8 cellular contexts compared by ENCODE assay signal in genomic region chr7:134986363-134987231, GRCh38. TPM values are rescaled to one million over a fixed set of nuclear protein-coding genes. Genes with fewer than 3 reads are reported as not detected.
DNase-seq lines count a peak whose midpoint lies in the region; FAIRE-seq lines count a peak whose summit lies in the region.

Gene AGBL3, plus strand, starts transcription at chr7:134986508. Its CDS starts 1,426 bp downstream, at chr7:134987934.

- WGBS in neuronal stem cell (ENCODE audit: extremely low coverage in 2 of 2, insufficient read length in 2 of 2, insufficient replicate concordance in 1 of 2), 2 donors: no CpG with 5 or more reads among the region's 69 CpGs

- in situ Hi-C loops in HAP-1 (cut with MboI; ENCODE audit: low sequenced_read_pairs): loop anchor here (25.0 kb wide), 1 partner anchor 176 kb away; the partner anchor contains the start of gene CYREN

- H3K23ac ChIP-seq in neuronal stem cell (ENCODE audit: low read depth, low read length, poor library complexity): no peak within 1 kb of the TSS

- peak within 1 kb of the TSS; percentile 66 for H3K4me2 ChIP-seq in neuronal stem cell (ENCODE audit: insufficient read depth, low read length, poor library complexity, severe bottlenecking)

- H2BK5ac ChIP-seq in neuronal stem cell (ENCODE audit: low read length): peak within 1 kb of the TSS; percentile 84

- peak; percentile 88 for DNase-seq in GDM1 (lab: John Stamatoyannopoulos, UW)
- DNase-seq in HAP-1 (ENCODE audit: low spot score in 2 of 2): peak; percentile 96 to 98
- DNase-seq in MG63: peak; percentile 95
- DNase-seq in SHP77 treated with DMSO at 0.1 percent for 48 hours (lab: John Stamatoyannopoulos, UW): peak; percentile 90
- peak; percentile 63 to 79 (median 72) for DNase-seq in activated naive CD4-positive, alpha-beta T cell (lab: John Stamatoyannopoulos, UW)
- DNase-seq in frontal cortex (ENCODE audit: low spot score in 2 of 2): peak; percentile 53 to 84
- peak; percentile 89 for DNase-seq in neuronal stem cell (ENCODE audit: low spot score)
- DNase-seq in substantia nigra (lab: John Stamatoyannopoulos, UW): peak; percentile 57 to 99 (median 88)

- H3K27ac ChIP-seq in neuronal stem cell (replicated peaks; ENCODE audit: low read length) (peak within 1 kb of the TSS; percentile 84), substantia nigra (ENCODE audit: low read depth, low read length, poor library complexity, severe bottlenecking) (peak within 1 kb of the TSS; percentile 91)

- no peak within 1 kb of the TSS for H4K91ac ChIP-seq in neuronal stem cell (ENCODE audit: low read depth, low read length, poor library complexity)

- no peak within 1 kb of the TSS for H3K4ac ChIP-seq in neuronal stem cell (ENCODE audit: low read length)

- H2BK12ac ChIP-seq in neuronal stem cell (ENCODE audit: low read length): no peak within 1 kb of the TSS

- H2AK5ac ChIP-seq in neuronal stem cell (ENCODE audit: low read depth, low read length): no peak within 1 kb of the TSS

- H3K4me1 ChIP-seq in HAP-1 (peaks cover 33% of the 10 kb centered on the region), neuronal stem cell (ENCODE audit: control insufficient read depth in 2 of 2, insufficient read depth in 1 of 2, low read depth in 1 of 2, low read length in 2 of 2) (peaks cover 0 to 1% of the 10 kb centered on the region in 2 donors)

- no peaks in the 10 kb centered on the region for H3K27me3 ChIP-seq in HAP-1 (ENCODE audit: low read depth)
- no peaks in the 10 kb centered on the region for H3K27me3 ChIP-seq in MG63
- no peaks in the 10 kb centered on the region for H3K27me3 ChIP-seq in neuronal stem cell (ENCODE audit: control insufficient read depth in 3 of 3, insufficient read depth in 3 of 3, low read depth in 1 of 3, low read length in 3 of 3)

- no peak within 1 kb of the TSS for H4K8ac ChIP-seq in neuronal stem cell (ENCODE audit: low read depth, low read length)

- H3K9me3 ChIP-seq in HAP-1 (no peaks in the 10 kb centered on the region), MG63 (no peaks in the 10 kb centered on the region), neuronal stem cell (replicated peaks in 1 of 2; ENCODE audit: control insufficient read depth in 2 of 2, insufficient read depth in 1 of 2, low read depth in 1 of 2, low read length in 2 of 2) (no peaks in the 10 kb centered on the region)

- H3K9ac ChIP-seq in neuronal stem cell (ENCODE audit: low read depth, low read length, poor library complexity): peak within 1 kb of the TSS; percentile 78

- peak within 1 kb of the TSS; percentile 37 for H2BK120ac ChIP-seq in neuronal stem cell (ENCODE audit: low read depth, low read length)

- H3K36me3 ChIP-seq in HAP-1 (replicated peaks) (no peaks in the 10 kb centered on the region), MG63 (peaks cover 4% of the 10 kb centered on the region; the same call in 1 of the 2 replicates), neuronal stem cell (replicated peaks in 1 of 2; ENCODE audit: control insufficient read depth in 2 of 2, insufficient read depth in 2 of 2, low read length in 2 of 2) (peaks cover 0 to 36% of the 10 kb centered on the region in 2 donors)

- H2BK15ac ChIP-seq in neuronal stem cell (ENCODE audit: low read length): no peak within 1 kb of the TSS

- H3K4me3 ChIP-seq in HAP-1: peak within 1 kb of the TSS; percentile 73
- H3K4me3 ChIP-seq in MG63: peak within 1 kb of the TSS; percentile 64
- H3K4me3 ChIP-seq in neuronal stem cell (ENCODE audit: low read length in 2 of 2): peak within 1 kb of the TSS; percentile 69 to 96

- H2AFZ ChIP-seq in neuronal stem cell (ENCODE audit: low read length): peak within 1 kb of the TSS; percentile 93

- H3K18ac ChIP-seq in neuronal stem cell (ENCODE audit: low read length): peak within 1 kb of the TSS; percentile 92

- H3K14ac ChIP-seq in neuronal stem cell (ENCODE audit: low read length): peak within 1 kb of the TSS; percentile 39

- FAIRE-seq in frontal cortex (lab: Jason Lieb, UNC): no peak

- H3K79me1 ChIP-seq in neuronal stem cell (ENCODE audit: low read depth, low read length): no peaks in the 10 kb centered on the region

RNA-seq across cellular contexts. Expression of gene AGBL3, which starts in this region (rescaled TPM):
- 0.40 TPM in 1 of 2 replicates, not detected in the other for total RNA-seq in MG63 (2014; rRNA removed; shearing (Covaris generic); ENCODE audit: low replicate concordance)
- 8.2 TPM for total RNA-seq in frontal cortex
- polyA plus RNA-seq in neuronal stem cell (2013, experiment 1 of 2): 2.1 TPM
- 2.2 TPM for polyA plus RNA-seq in neuronal stem cell (2013, experiment 2 of 2)

Comparison
In these comparisons a context has a peak if more than half of its experiments do, and no peak if none do; other contexts are left out.
1. Peak in every context shown above with its lines: DNase-seq, H3K4me3 ChIP-seq and H3K27ac ChIP-seq.
2. Peak in DNase-seq and H3K4me3 ChIP-seq in MG63; RNA of the gene not detected or under 1 TPM.